28 cellular contexts compared by ENCODE assay signal in the genomic region with DNA sequence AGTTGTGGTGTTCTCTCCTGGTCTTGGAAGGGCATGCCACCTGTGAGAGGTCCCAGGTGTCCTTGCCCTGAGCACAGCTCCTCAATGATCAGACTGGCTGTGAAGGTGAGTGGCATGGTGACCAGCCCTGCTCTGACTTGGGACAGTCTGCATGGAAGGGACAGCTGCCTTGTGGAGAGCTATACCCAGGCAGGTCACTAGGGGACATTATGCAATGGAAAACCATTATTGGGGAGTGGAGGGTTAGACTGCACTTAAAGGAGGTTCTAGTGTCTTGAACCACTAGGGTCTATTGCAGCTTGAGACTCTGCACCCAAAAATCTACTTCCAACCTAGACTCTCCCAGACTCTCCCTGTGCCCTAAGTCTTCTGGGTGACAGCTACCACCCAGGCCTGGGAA.
"Had no signal": no experiment of that assay in that cellular context is flagged by ENCODE, and none has a peak within 500 bp of the region (broad histone marks: within the 10 kb centered on the region; RNA-seq: fewer than 3 reads in every experiment).

No MANE protein-coding gene starts in this region.

- H3K27ac ChIP-seq: brain microvascular endothelial cell, cardiac muscle cell, colonic mucosa, Peyer's patch, SJSA1 had no signal

- H3K27me3 ChIP-seq: brain microvascular endothelial cell, cardiac muscle cell, colonic mucosa, Peyer's patch, SJSA1 had no signal

- ATAC-seq: activated CD4-positive, alpha-beta T cell treated with anti-CD3 and anti-CD28 coated beads for 36 hours; activated T-helper 17 cell treated with anti-CD3 and anti-CD28 coated beads, Interleukin-2, amount 50 U/mL, for 72 hours had no signal

- H3K4me3 ChIP-seq: cardiac muscle cell, colonic mucosa, Peyer's patch, SJSA1 had no signal

- H3K36me3 ChIP-seq: brain microvascular endothelial cell, cardiac muscle cell, colonic mucosa, Peyer's patch, SJSA1 had no signal

- DNase-seq: activated CD4-positive, alpha-beta memory T cell treated with anti-CD3 and anti-CD28 coated beads, Interleukin-2, amount 10 ng/mL, durations not matched to agents 7 days and 5 days; activated CD4-positive, alpha-beta T cell treated with anti-CD3 and anti-CD28 coated beads for 36 hours; activated CD4-positive, alpha-beta T cell treated with anti-CD3 and anti-CD28 coated beads, Interleukin-2, amount 50 U/mL, for 1 hour; activated gamma-delta T cell; activated naive CD4-positive, alpha-beta T cell treated with anti-CD3 and anti-CD28 coated beads, Interleukin-2, amount 10 ng/mL, durations not matched to agents 7 days and 5 days; activated naive CD8-positive, alpha-beta T cell treated with anti-CD3 and anti-CD28 coated beads for 36 hours; activated T-cell treated with anti-CD3 and anti-CD28 coated beads for 4 hours; activated T-cell treated with anti-CD3 and anti-CD28 coated beads, Interleukin-2, amount 50 U/mL, for 48 hours; brain microvascular endothelial cell; colonic mucosa; Kasumi-1; NCI-H1105 treated with DMSO at 0.1 percent for 48 hours; NCI-H1436 treated with DMSO at 0.1 percent for 48 hours; NCI-H187; NCI-H2171; NCI-H2227 treated with DMSO at 0.1 percent for 48 hours; NCI-H446 treated with DMSO at 0.1 percent for 48 hours; NCI-H526; NCI-H82; NK-92 treated with Interleukin-12 subunit alpha and Interleukin-12 subunit beta, amount 100 ng/mL, for 24 hours; Peyer's patch; SHP77; T-helper 2 cell; T1000 had no signal

- H3K4me1 ChIP-seq: colonic mucosa, Peyer's patch, SJSA1 had no signal

- H3K9me3 ChIP-seq: colonic mucosa, Peyer's patch, SJSA1 had no signal

- FAIRE-seq: TTC549 had no signal
